In genomic region chr15:52256930-52257733, GRCh38 we compare ENCODE assay signal across 9 cellular contexts. TPM values are rescaled to one million over a fixed set of nuclear protein-coding genes. Genes with fewer than 3 reads are reported as not detected.
DNase-seq lines count a peak whose midpoint lies in the region; ATAC-seq and TF ChIP-seq lines count a peak whose summit lies in the region.
"Had no signal": no experiment of that assay in that cellular context is flagged by ENCODE, and none has a peak within 500 bp of the region (broad histone marks: within the 10 kb centered on the region; RNA-seq: fewer than 3 reads in every experiment).

No MANE protein-coding gene starts in this region.

- no peaks in the 10 kb centered on the region for H3K79me2 ChIP-seq in GM23248 (ENCODE audit: insufficient read depth)

- H3K36me3 Mint-ChIP-seq in activated T-helper 17 cell treated with anti-CD3 and anti-CD28 coated beads, Interleukin-2, amount 50 U/mL, for 72 hours (ENCODE audit: low read depth): no peaks in the 10 kb centered on the region

- POLR2A ChIA-PET in A673 (lab: Charles Lee; ENCODE audit: low non-redundant PET): no interaction called here

- H3K27me3 Mint-ChIP-seq in activated T-helper 17 cell treated with anti-CD3 and anti-CD28 coated beads, Interleukin-2, amount 50 U/mL, for 72 hours: no peaks in the 10 kb centered on the region

- peak overlapping the region; percentile 83 for H3K4me2 ChIP-seq in GM23248 (ENCODE audit: unreplicated experiment)

- no TSS peak for BruUV-seq in A673 (replicated peaks; lab: Mats Ljungman, UMichigan)

- peak; percentile 7 for DNase-seq in A673 (ENCODE audit: low spot score)
- DNase-seq in GM23248: peak; percentile 33
- DNase-seq in left kidney (ENCODE audit: low read depth, low spot score): peak; percentile 23
- DNase-seq in putamen (ENCODE audit: low spot score): no peak
- DNase-seq in midbrain (lab: John Stamatoyannopoulos, UW): no peak
- no peak for DNase-seq in DMS114 treated with DMSO at 0.1 percent for 48 hours (lab: John Stamatoyannopoulos, UW; ENCODE audit: unreplicated experiment)

- WGBS in GM23248 (ENCODE audit: low coverage in 1 of 2, low lambda C conversion rate in 2 of 2, missing lambda C conversion rate in 2 of 2), 2 experiments: 81 to 87% methylated on average over 10 of the region's 10 CpGs

- no peaks in the 10 kb centered on the region for H3K9me2 ChIP-seq in GM23248 (ENCODE audit: insufficient read depth)

- H3K27me3 ChIP-seq in A673 (replicated peaks; ENCODE audit: insufficient read depth, low read depth, low read length, poor library complexity): no peaks in the 10 kb centered on the region
- H3K27me3 ChIP-seq in GM23248 (replicated peaks; ENCODE audit: insufficient read depth): no peaks in the 10 kb centered on the region

- H3K4me3 ChIP-seq in A673 (ENCODE audit: low read depth, low read length, poor library complexity, severe bottlenecking): no peak overlapping the region
- no peak overlapping the region for H3K4me3 ChIP-seq in GM23248

- no peaks in the 10 kb centered on the region for H3K9me3 ChIP-seq in A673 (ENCODE audit: low read depth, low read length, poor library complexity, severe bottlenecking)
- H3K9me3 ChIP-seq in GM23248 (ENCODE audit: low read depth): no peaks in the 10 kb centered on the region

- H3K9ac ChIP-seq in GM23248: no peak overlapping the region

- 0 out of 2 replicates have a peak overlapping the region, but pooled peaks have one; percentile 0 for H2AFZ ChIP-seq in GM23248

- CTCF ChIA-PET in A673 (lab: Charles Lee): interaction anchor here (0.5 to 3.7 kb wide), 4 partner anchors 74 to 495 kb away, joined by 3 to 17 read pairs (median 4); no protein-coding TSS in a partner anchor

- H3K27ac Mint-ChIP-seq in activated T-helper 17 cell treated with anti-CD3 and anti-CD28 coated beads, Interleukin-2, amount 50 U/mL, for 72 hours: peak overlapping the region; percentile 77

- H3K27ac ChIP-seq in A673 (ENCODE audit: low read depth, low read length, poor library complexity, severe bottlenecking) (no peak overlapping the region), GM23248 (no peak overlapping the region)
- H3K27ac ChIP-seq: RWPE1 had no signal

- H3K4me1 ChIP-seq in A673 (ENCODE audit: insufficient read depth, low read length, poor library complexity, severe bottlenecking) (peaks cover 5% of the 10 kb centered on the region), GM23248 (ENCODE audit: insufficient read depth) (peaks cover 39% of the 10 kb centered on the region)

- peaks cover 28% of the 10 kb centered on the region for H3F3A ChIP-seq in GM23248 (ENCODE audit: insufficient read depth)

- no peaks in the 10 kb centered on the region for H3K9me3 Mint-ChIP-seq in activated T-helper 17 cell treated with anti-CD3 and anti-CD28 coated beads, Interleukin-2, amount 50 U/mL, for 72 hours

- no peaks in the 10 kb centered on the region for H3K36me3 ChIP-seq in A673 (ENCODE audit: insufficient read depth, low read length, poor library complexity, severe bottlenecking)
- H3K36me3 ChIP-seq in GM23248 (ENCODE audit: low read depth): no peaks in the 10 kb centered on the region

- no peak for TF ChIP-seq CTCF in A673 (conservative IDR thresholded peaks at IDR 0.05; ENCODE audit: low read depth, low read length)

- in situ Hi-C loops in GM23248 (cut with MboI): loop anchor here (10.0 kb wide), 1 partner anchor 478 kb away; no protein-coding TSS in a partner anchor

- peak overlapping the region; percentile 75 for H3K4me3 Mint-ChIP-seq in activated T-helper 17 cell treated with anti-CD3 and anti-CD28 coated beads, Interleukin-2, amount 50 U/mL, for 72 hours

- peak; percentile 37 for ATAC-seq in activated T-helper 17 cell treated with anti-CD3 and anti-CD28 coated beads, Interleukin-2, amount 50 U/mL, for 72 hours (replicated peaks)
- no peak for ATAC-seq in HG03442 (IDR thresholded peaks at IDR 0.05; ENCODE audit: unreplicated experiment)

- H4K20me1 ChIP-seq in GM23248 (ENCODE audit: insufficient read depth): no peaks in the 10 kb centered on the region

- intact Hi-C loops in A673 (cut with micrococcal nuclease; ENCODE audit: unreplicated experiment): loop anchor here (1.0 to 5.0 kb wide), 2 partner anchors 80 to 478 kb away; no protein-coding TSS in a partner anchor

- H3K4me1 Mint-ChIP-seq in activated T-helper 17 cell treated with anti-CD3 and anti-CD28 coated beads, Interleukin-2, amount 50 U/mL, for 72 hours: peaks cover 11% of the 10 kb centered on the region

RNA-seq across cellular contexts. Expression of gene MYO5C, which starts 38.5 kb away (rescaled TPM):
- 0.43 and 0.63 TPM in 2 replicates for total RNA-seq in A673 (2021)
- total RNA-seq in GM23248 (2014; rRNA removed; shearing (Covaris generic)): not detected in 2 replicates
- not detected in 2 replicates for polyA plus RNA-seq in GM23248 (2016; fragmentation: Nextera tagmentation; extraction: Ambion mirVana)
- 1 to 10 TPM; 2.3 to 3.0 TPM for total RNA-seq in activated T-helper 17 cell treated with anti-CD3 and anti-CD28 coated beads, Interleukin-2, amount 50 U/mL, for 72 hours

Comparison
In these comparisons a context has a peak if more than half of its experiments do, and no peak if none do; other contexts are left out.
1. DNase-seq: peak in A673 (single experiment), GM23248 (single experiment) and left kidney (single experiment); none in putamen (single experiment), midbrain (single experiment) and DMS114 treated with DMSO at 0.1 percent for 48 hours (single experiment).